Comparison of ENCODE assay signal across 24 cellular contexts in the genomic region with DNA sequence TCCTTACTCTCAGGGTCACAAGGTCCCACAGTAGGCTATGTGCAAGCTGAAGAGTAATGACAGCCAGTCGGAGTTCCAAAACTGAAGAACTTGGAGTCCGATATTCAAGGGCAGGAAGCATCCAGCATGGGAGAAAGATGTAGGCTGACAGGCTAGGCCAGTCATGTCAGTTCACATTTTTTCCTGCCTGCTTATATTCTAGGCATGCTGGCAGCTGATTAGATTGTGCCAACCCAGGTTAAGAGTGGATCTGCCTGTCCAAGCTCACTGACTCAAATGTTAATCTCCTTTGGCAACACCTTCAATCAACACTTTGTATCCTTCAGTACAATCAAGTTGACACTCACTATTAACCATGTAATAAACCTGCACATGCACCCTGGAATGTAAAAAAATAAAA.
DNase-seq lines count a peak whose midpoint lies in the region; ATAC-seq, FAIRE-seq and TF ChIP-seq lines count a peak whose summit lies in the region.
"Had no signal": no experiment of that assay in that cellular context is flagged by ENCODE, and none has a peak within 500 bp of the region (broad histone marks: within the 10 kb centered on the region; RNA-seq: fewer than 3 reads in every experiment).

No MANE protein-coding gene starts in this region.

- TF ChIP-seq CTCF in bronchial epithelial cell (IDR thresholded peaks at IDR 0.05; ENCODE audit: insufficient read depth, low read length, severe bottlenecking) (no peak), foreskin keratinocyte (conservative IDR thresholded peaks at IDR 0.05) (no peak), left ventricle myocardium inferior (IDR thresholded peaks at IDR 0.05; ENCODE audit: borderline replicate concordance) (no peak)

- no peak overlapping the region for H3K27ac ChIP-seq in foreskin keratinocyte
- H3K27ac ChIP-seq in left ventricle myocardium inferior (replicated peaks) = peak overlapping the region; percentile 22
- H3K27ac ChIP-seq: 22Rv1, BLaER1, C4-2B had no signal

- DNase-seq in Right ventricle myocardium inferior (ENCODE audit: missing footprints) (no peak), cardiac septum (ENCODE audit: low spot score) (no peak), bronchial epithelial cell (ENCODE audit: low read depth) (peak; percentile 69), foreskin keratinocyte (peak; percentile 18 to 36), left ventricle myocardium inferior (no peak), superior temporal gyrus (ENCODE audit: extremely low spot score) (no peak)
- DNase-seq: CD4-positive, CD25-positive, alpha-beta regulatory T cell; CD8-positive, alpha-beta T cell; DMS 273 treated with DMSO at 0.1 percent for 48 hours; DMS79; EL; GDM1; H9 had no signal

- H3K9me3 ChIP-seq in left ventricle myocardium inferior (replicated peaks) = no peaks in the 10 kb centered on the region
- H3K9me3 ChIP-seq: BLaER1 had no signal

- no peak for FAIRE-seq in bronchial epithelial cell (lab: Jason Lieb, UNC)
- FAIRE-seq: A204.1, D721Med, GM12891, GM18507 had no signal

- no peaks in the 10 kb centered on the region for H3K27me3 ChIP-seq in bronchial epithelial cell (ENCODE audit: control insufficient read depth, insufficient read depth, low read length)
- H3K27me3 ChIP-seq in foreskin keratinocyte = no peaks in the 10 kb centered on the region
- no peaks in the 10 kb centered on the region for H3K27me3 ChIP-seq in left ventricle myocardium inferior (ENCODE audit: low read depth)
- H3K27me3 ChIP-seq: BLaER1 had no signal

- ATAC-seq in Right ventricle myocardium inferior = peak; percentile 80
- ATAC-seq in foreskin keratinocyte = no peak
- no peak for ATAC-seq in HG03520 (IDR thresholded peaks at IDR 0.05; ENCODE audit: unreplicated experiment)
- ATAC-seq in HG03432 (IDR thresholded peaks at IDR 0.05; ENCODE audit: unreplicated experiment) = no peak
- ATAC-seq: CD8-positive, alpha-beta T cell; GM23338; HCT116 had no signal

- H3K4me1 ChIP-seq in foreskin keratinocyte = no peaks in the 10 kb centered on the region
- peaks cover 6% of the 10 kb centered on the region for H3K4me1 ChIP-seq in left ventricle myocardium inferior
- H3K4me1 ChIP-seq: BLaER1 had no signal

- no peak overlapping the region for H3K4me3 ChIP-seq in bronchial epithelial cell (ENCODE audit: low read depth, low read length)
- no peak overlapping the region for H3K4me3 ChIP-seq in left ventricle myocardium inferior
- H3K4me3 ChIP-seq: BLaER1, GM23338 had no signal

- intact Hi-C loops in Right ventricle myocardium inferior (cut with DNase I) (loop anchor here (5.0 kb wide), 1 partner anchor 98 kb away; no protein-coding TSS in a partner anchor), cardiac septum (cut with DNase I) (no loop called here), left ventricle myocardium inferior (cut with micrococcal nuclease) (no loop called here)

- H3K36me3 ChIP-seq in bronchial epithelial cell (ENCODE audit: control insufficient read depth, insufficient read depth, low read length) = no peaks in the 10 kb centered on the region
- H3K36me3 ChIP-seq in left ventricle myocardium inferior = no peaks in the 10 kb centered on the region
- H3K36me3 ChIP-seq: BLaER1 had no signal

Comparison
In these comparisons a context has a peak if more than half of its experiments do, and no peak if none do; other contexts are left out.
1. DNase-seq: peak in bronchial epithelial cell (single experiment) and foreskin keratinocyte (2 of 2); none in Right ventricle myocardium inferior (single experiment), cardiac septum (single experiment), left ventricle myocardium inferior (single experiment) and superior temporal gyrus (single experiment).